In the genomic region with DNA sequence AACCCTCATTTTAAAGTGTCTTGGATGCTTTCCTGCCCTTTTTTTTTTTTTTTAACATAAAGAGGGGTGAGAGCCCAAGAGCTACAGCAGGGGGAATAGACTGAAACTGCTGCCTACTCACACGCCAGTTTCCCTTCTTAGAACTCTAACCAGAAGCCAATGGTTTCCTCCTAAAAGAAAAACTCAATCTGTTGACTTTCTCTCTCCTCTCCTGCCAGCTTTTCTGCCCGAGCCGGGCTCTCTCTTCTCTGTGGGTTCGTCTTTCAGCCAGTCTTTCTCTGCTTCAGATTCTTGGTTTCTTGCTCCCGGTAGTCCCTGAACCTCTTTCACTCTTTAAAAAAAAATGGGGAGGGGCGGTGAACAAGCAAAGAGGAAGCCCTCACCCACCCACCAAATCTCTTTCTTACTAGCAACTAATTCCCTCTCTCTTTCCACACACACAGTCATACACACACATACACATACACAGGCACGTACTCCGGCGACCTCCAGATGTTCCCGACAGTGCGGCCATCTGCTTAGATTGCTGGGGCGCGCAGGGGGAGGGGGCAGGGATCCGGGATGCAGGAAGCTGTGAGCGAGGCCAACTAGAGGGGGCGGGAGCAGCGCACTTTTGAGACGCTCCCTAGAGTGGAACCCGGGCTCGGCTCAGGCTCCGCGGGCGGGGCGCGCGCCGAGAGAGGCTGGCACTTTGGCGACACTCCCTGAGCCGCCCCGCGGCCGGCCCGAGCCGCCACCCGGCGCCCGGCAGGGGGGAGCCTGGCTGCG, we compare ENCODE assay signal across 1 cellular context.
TF ChIP-seq lines count a peak whose summit lies in the region.

No MANE protein-coding gene starts in this region.

TF ChIP-seq in HEK293, 187 proteins besides CTCF, POLR2A, EP300 and RAD21 (continued from another document):
- TF ChIP-seq HIC1 (tag by site-specific recombination; IDR thresholded peaks at IDR 0.05) (no peak), ZNF350 (tag by site-specific recombination; IDR thresholded peaks at IDR 0.05) (no peak), KLF8 (tag by site-specific recombination; IDR thresholded peaks at IDR 0.05) (0 out of 2 replicates have a peak, but pooled peaks have one; percentile 29), ZBTB21 (tag by site-specific recombination; IDR thresholded peaks at IDR 0.05) (0 out of 2 replicates have a peak, but pooled peaks have one; percentile 21), ZNF248 (tag by site-specific recombination; IDR thresholded peaks at IDR 0.05) (no peak), PRDM10 (tag by site-specific recombination; IDR thresholded peaks at IDR 0.05) (peak; percentile 94), ZNF416 (tag by site-specific recombination; IDR thresholded peaks at IDR 0.05) (no peak), OSR2 (tag by site-specific recombination; IDR thresholded peaks at IDR 0.05) (peak; percentile 35; the same call in 1 of the 2 replicates), ZNF48 (tag by site-specific recombination; IDR thresholded peaks at IDR 0.05) (no peak), ZNF792 (tag by site-specific recombination; IDR thresholded peaks at IDR 0.05) (no peak), ZNF549 (tag by site-specific recombination; IDR thresholded peaks at IDR 0.05) (no peak), ZNF140 (tag by site-specific recombination; IDR thresholded peaks at IDR 0.05) (no peak), TRIM28 (IDR thresholded peaks at IDR 0.05; ENCODE audit: borderline replicate concordance, low read length) (no peak), ZNF398 (tag by site-specific recombination; IDR thresholded peaks at IDR 0.05) (peak; percentile 80)
